In genomic region chr15:78859971-78860733, GRCh38 we compare ENCODE assay signal across 8 cellular contexts. TPM values are rescaled to one million over a fixed set of nuclear protein-coding genes. Genes with fewer than 3 reads are reported as not detected.
DNase-seq lines count a peak whose midpoint lies in the region; ATAC-seq and TF ChIP-seq lines count a peak whose summit lies in the region.

No MANE protein-coding gene starts in this region.

- DNase-seq in CD14-positive monocyte (ENCODE audit: low spot score): no peak
- DNase-seq in HuH-7.5 (ENCODE audit: low spot score): peak; percentile 74
- peak; percentile 85 for DNase-seq in RPMI8226
- peak; percentile 89 for DNase-seq in activated effector memory CD4-positive, alpha-beta T cell treated with anti-CD3 and anti-CD28 coated beads, Interleukin-2, amount 50 U/mL, for 16 hours
- DNase-seq in foreskin fibroblast: peak; percentile 72 to 87
- DNase-seq in neural progenitor cell (ENCODE audit: low spot score): peak; percentile 88
- DNase-seq in stomach: peak; percentile 80

- no peaks in the 10 kb centered on the region for H3K36me3 ChIP-seq in neural progenitor cell
- no peaks in the 10 kb centered on the region for H3K36me3 ChIP-seq in stomach

- H3K9me3 ChIP-seq in neural progenitor cell (ENCODE audit: low read depth) (peaks cover 5% of the 10 kb centered on the region), stomach (no peaks in the 10 kb centered on the region)

- H3K27ac ChIP-seq in neural progenitor cell (peak overlapping the region; percentile 87), stomach (peak overlapping the region; percentile 6 to 81 (median 31))

- no peaks in the 10 kb centered on the region for H3K79me2 ChIP-seq in neural progenitor cell (ENCODE audit: low read depth)

- peak overlapping the region in 4 of 7 donors; percentile 50 to 74 (median 62) for H3K27ac Mint-ChIP-seq in CD14-positive monocyte
- peak overlapping the region; percentile 97 for H3K27ac Mint-ChIP-seq in neural progenitor cell

- H3K4me2 ChIP-seq in neural progenitor cell: peak overlapping the region; percentile 70

- H3K9me3 Mint-ChIP-seq in CD14-positive monocyte (peaks cover 0 to 3% (median 0%) of the 10 kb centered on the region in 7 donors), neural progenitor cell (peaks cover 8% of the 10 kb centered on the region)

- no peaks in the 10 kb centered on the region for H3K27me3 Mint-ChIP-seq in CD14-positive monocyte (ENCODE audit: low read depth in 3 of 3)
- peaks cover 11% of the 10 kb centered on the region for H3K27me3 Mint-ChIP-seq in neural progenitor cell (ENCODE audit: insufficient read depth, low read depth)

- H3K4me3 Mint-ChIP-seq in CD14-positive monocyte (peak overlapping the region; percentile 85 to 93), neural progenitor cell (peak overlapping the region; percentile 89)

- TF ChIP-seq CTCF in CD14-positive monocyte (IDR thresholded peaks at IDR 0.05) (peak; percentile 74), foreskin fibroblast (IDR thresholded peaks at IDR 0.05; ENCODE audit: low read depth, low read length) (peak; percentile 51), neural progenitor cell (IDR thresholded peaks at IDR 0.05) (peak; percentile 71), stomach (IDR thresholded peaks at IDR 0.05) (peak in 4 of 7 experiments; percentile 28 to 58 (median 50))

- intact Hi-C loops in CD14-positive monocyte (cut with micrococcal nuclease): no loop called here
- intact Hi-C loops in stomach (cut with DNase I; ENCODE audit: low total_unique reads): no loop called here

- H3K36me3 Mint-ChIP-seq in CD14-positive monocyte: no peaks in the 10 kb centered on the region
- H3K36me3 Mint-ChIP-seq in neural progenitor cell: peaks cover 4% of the 10 kb centered on the region

- H4K20me1 ChIP-seq in neural progenitor cell (ENCODE audit: low read depth): no peaks in the 10 kb centered on the region

- H3K4me3 ChIP-seq in foreskin fibroblast (ENCODE audit: low read depth in 1 of 2, low read length in 2 of 2) (peak overlapping the region; percentile 47 to 68), neural progenitor cell (peak overlapping the region; percentile 63), stomach (peak overlapping the region; percentile 42 to 48 (median 46))

- H3K4me1 ChIP-seq in neural progenitor cell (no peaks in the 10 kb centered on the region), stomach (peaks cover 0 to 6% (median 3%) of the 10 kb centered on the region in 4 donors)

- 1 to 3% (median 2%) methylated on average over 29 of the region's 29 CpGs for WGBS in stomach, 5 donors

- no peak for TF ChIP-seq POLR2A in stomach (IDR thresholded peaks at IDR 0.05)

- H3K27me3 ChIP-seq in neural progenitor cell (no peaks in the 10 kb centered on the region), stomach (no peaks in the 10 kb centered on the region)

- TF ChIP-seq EP300 in stomach (IDR thresholded peaks at IDR 0.05): no peak

- peaks cover 5% of the 10 kb centered on the region for H3K4me1 Mint-ChIP-seq in CD14-positive monocyte
- H3K4me1 Mint-ChIP-seq in neural progenitor cell: peaks cover 6% of the 10 kb centered on the region

- peak; percentile 65 for ATAC-seq in GM21360 (IDR thresholded peaks at IDR 0.05; ENCODE audit: unreplicated experiment)

- peaks cover 12% of the 10 kb centered on the region for H3F3A ChIP-seq in neural progenitor cell (ENCODE audit: low read depth)

- peak overlapping the region; percentile 43 for H3K9ac ChIP-seq in neural progenitor cell

- peak overlapping the region; percentile 89 for H2AFZ ChIP-seq in neural progenitor cell (replicated peaks)

RNA-seq across cellular contexts. Expression of gene MORF4L1, which starts 12.5 kb away (rescaled TPM):
- 100 to 1,000 TPM; 224 to 242 TPM for polyA plus RNA-seq in CD14-positive monocyte
- total RNA-seq in neural progenitor cell (ENCODE audit: low replicate concordance): 633 and 930 TPM in 2 replicates
- total RNA-seq in stomach: 100 to 1,000 TPM in 4 of 5 donors, 10 to 100 TPM in 1; 78.8 to 545 (median 273) TPM
- 100 to 1,000 TPM; 126 to 371 (median 260) TPM for polyA plus RNA-seq in stomach

RNA-seq across cellular contexts. Expression of gene ADAMTS7, which starts 48.9 kb away (rescaled TPM):
- polyA plus RNA-seq in CD14-positive monocyte (not detected), stomach (1 to 10 TPM in 1 of 3 donors, under 1 TPM in 2; 0.31 to 1.7 (median 0.65) TPM)
- total RNA-seq in neural progenitor cell (ENCODE audit: low replicate concordance) (19.2 and 56.6 TPM in 2 replicates), stomach (100 to 1,000 TPM in 1 of 5 donors, 1 to 10 TPM in 4; 1.7 to 102 (median 4.0) TPM)
